In the genomic region with DNA sequence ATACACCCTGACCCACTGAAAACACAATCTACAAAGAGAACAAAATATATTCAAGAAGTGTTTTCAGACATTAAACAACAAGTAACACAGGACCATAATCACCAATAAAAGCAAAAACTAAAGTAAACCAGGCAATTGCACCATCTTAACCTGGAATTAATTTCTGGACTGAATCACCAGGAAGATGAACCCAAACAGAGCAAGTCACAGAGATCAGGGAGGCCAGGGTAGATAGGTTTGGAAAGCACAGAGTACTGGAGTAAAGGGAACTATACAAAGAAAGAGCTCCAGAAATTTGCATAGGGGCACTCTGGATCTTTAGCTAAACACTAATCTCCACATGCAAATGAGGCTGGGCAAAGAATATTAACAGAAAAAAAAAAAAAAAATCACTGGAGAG, we compare ENCODE assay signal across 2 cellular contexts.
TF ChIP-seq lines count a peak whose summit lies in the region.

No MANE protein-coding gene starts in this region.

TF ChIP-seq in liver, 16 proteins besides CTCF, POLR2A, EP300 and RAD21 (continued from another document):
- TF ChIP-seq, protein P1, sequence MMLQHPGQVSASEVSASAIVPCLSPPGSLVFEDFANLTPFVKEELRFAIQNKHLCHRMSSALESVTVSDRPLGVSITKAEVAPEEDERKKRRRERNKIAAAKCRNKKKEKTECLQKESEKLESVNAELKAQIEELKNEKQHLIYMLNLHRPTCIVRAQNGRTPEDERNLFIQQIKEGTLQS (IDR thresholded peaks at IDR 0.05), result no peak
- TF ChIP-seq, protein P2, sequence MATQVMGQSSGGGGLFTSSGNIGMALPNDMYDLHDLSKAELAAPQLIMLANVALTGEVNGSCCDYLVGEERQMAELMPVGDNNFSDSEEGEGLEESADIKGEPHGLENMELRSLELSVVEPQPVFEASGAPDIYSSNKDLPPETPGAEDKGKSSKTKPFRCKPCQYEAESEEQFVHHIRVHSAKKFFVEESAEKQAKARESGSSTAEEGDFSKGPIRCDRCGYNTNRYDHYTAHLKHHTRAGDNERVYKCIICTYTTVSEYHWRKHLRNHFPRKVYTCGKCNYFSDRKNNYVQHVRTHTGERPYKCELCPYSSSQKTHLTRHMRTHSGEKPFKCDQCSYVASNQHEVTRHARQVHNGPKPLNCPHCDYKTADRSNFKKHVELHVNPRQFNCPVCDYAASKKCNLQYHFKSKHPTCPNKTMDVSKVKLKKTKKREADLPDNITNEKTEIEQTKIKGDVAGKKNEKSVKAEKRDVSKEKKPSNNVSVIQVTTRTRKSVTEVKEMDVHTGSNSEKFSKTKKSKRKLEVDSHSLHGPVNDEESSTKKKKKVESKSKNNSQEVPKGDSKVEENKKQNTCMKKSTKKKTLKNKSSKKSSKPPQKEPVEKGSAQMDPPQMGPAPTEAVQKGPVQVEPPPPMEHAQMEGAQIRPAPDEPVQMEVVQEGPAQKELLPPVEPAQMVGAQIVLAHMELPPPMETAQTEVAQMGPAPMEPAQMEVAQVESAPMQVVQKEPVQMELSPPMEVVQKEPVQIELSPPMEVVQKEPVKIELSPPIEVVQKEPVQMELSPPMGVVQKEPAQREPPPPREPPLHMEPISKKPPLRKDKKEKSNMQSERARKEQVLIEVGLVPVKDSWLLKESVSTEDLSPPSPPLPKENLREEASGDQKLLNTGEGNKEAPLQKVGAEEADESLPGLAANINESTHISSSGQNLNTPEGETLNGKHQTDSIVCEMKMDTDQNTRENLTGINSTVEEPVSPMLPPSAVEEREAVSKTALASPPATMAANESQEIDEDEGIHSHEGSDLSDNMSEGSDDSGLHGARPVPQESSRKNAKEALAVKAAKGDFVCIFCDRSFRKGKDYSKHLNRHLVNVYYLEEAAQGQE (IDR thresholded peaks at IDR 0.05), result no peak

TF ChIP-seq in HepG2, 621 proteins besides CTCF, POLR2A, EP300 and RAD21 (continued from another document):
- TF ChIP-seq ZNF546 (CRISPR knock-in tag; conservative IDR thresholded peaks at IDR 0.05) (no peak), SNAPC2 (CRISPR knock-in tag; IDR thresholded peaks at IDR 0.05) (no peak), PCBP2 (optimal IDR thresholded peaks at IDR 0.05; ENCODE audit: low read depth, low read length, poor library complexity, severe bottlenecking) (no peak)
- TF ChIP-seq, protein P3, sequence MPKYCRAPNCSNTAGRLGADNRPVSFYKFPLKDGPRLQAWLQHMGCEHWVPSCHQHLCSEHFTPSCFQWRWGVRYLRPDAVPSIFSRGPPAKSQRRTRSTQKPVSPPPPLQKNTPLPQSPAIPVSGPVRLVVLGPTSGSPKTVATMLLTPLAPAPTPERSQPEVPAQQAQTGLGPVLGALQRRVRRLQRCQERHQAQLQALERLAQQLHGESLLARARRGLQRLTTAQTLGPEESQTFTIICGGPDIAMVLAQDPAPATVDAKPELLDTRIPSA (CRISPR knock-in tag; IDR thresholded peaks at IDR 0.05; ENCODE audit: borderline replicate concordance), result no peak
